Comparison of ENCODE assay signal across 18 cellular contexts in genomic region chr15:80885180-80885579, GRCh38.
DNase-seq lines count a peak whose midpoint lies in the region; ATAC-seq, FAIRE-seq and TF ChIP-seq lines count a peak whose summit lies in the region.
"Had no signal": no experiment of that assay in that cellular context is flagged by ENCODE, and none has a peak within 500 bp of the region (broad histone marks: within the 10 kb centered on the region; RNA-seq: fewer than 3 reads in every experiment).

No MANE protein-coding gene starts in this region.

- no peak overlapping the region for H3K4me3 ChIP-seq in heart right ventricle
- H3K4me3 ChIP-seq in bronchial epithelial cell (ENCODE audit: low read depth, low read length) = no peak overlapping the region
- no peak overlapping the region for H3K4me3 ChIP-seq in right cardiac atrium (ENCODE audit: low read length)
- H3K4me3 ChIP-seq in left lung = no peak overlapping the region
- no peak overlapping the region for H3K4me3 ChIP-seq in MM.1S (ENCODE audit: low read length)
- no peak overlapping the region for H3K4me3 ChIP-seq in brain microvascular endothelial cell (ENCODE audit: low read depth, low read length)
- H3K4me3 ChIP-seq: GM23248 had no signal

- peaks cover 0 to 14% (median 3%) of the 10 kb centered on the region in 9 donors for H3K4me1 ChIP-seq in heart right ventricle
- H3K4me1 ChIP-seq in right cardiac atrium (ENCODE audit: control insufficient read depth, insufficient read depth, low read length) = no peaks in the 10 kb centered on the region
- H3K4me1 ChIP-seq in left lung = no peaks in the 10 kb centered on the region
- no peaks in the 10 kb centered on the region for H3K4me1 ChIP-seq in MM.1S (ENCODE audit: low read length)

- peak; percentile 57 to 87 (median 77) for ATAC-seq in heart right ventricle
- ATAC-seq in Right ventricle myocardium inferior = no peak
- ATAC-seq in right cardiac atrium = peak; percentile 68 to 93
- ATAC-seq in left lung = no peak
- ATAC-seq: HCT116, HepG2 had no signal

- in situ Hi-C loops in brain microvascular endothelial cell (cut with HindIII; ENCODE audit: low pct_ligation_motif_present, low sequenced_read_pairs) = no loop called here

- H4K20me1 ChIP-seq in MM.1S (ENCODE audit: insufficient read depth, low read length) = no peaks in the 10 kb centered on the region

- H3K9me3 ChIP-seq in heart right ventricle = no peaks in the 10 kb centered on the region
- H3K9me3 ChIP-seq in right cardiac atrium (ENCODE audit: control insufficient read depth, low read length) = no peaks in the 10 kb centered on the region
- no peaks in the 10 kb centered on the region for H3K9me3 ChIP-seq in left lung
- H3K9me3 ChIP-seq in MM.1S (replicated peaks; ENCODE audit: insufficient read depth, low read length) = no peaks in the 10 kb centered on the region

- intact Hi-C loops in heart right ventricle (cut with DNase I) (no loop called here), Right ventricle myocardium inferior (cut with DNase I) (no loop called here), right cardiac atrium (cut with DNase I) (no loop called here), left lung (cut with DNase I) (no loop called here)

- H3K36me3 ChIP-seq in heart right ventricle (no peaks in the 10 kb centered on the region), bronchial epithelial cell (ENCODE audit: control insufficient read depth, insufficient read depth, low read length) (no peaks in the 10 kb centered on the region), left lung (no peaks in the 10 kb centered on the region), MM.1S (replicated peaks; ENCODE audit: insufficient read depth, low read length) (no peaks in the 10 kb centered on the region), brain microvascular endothelial cell (replicated peaks) (no peaks in the 10 kb centered on the region)

- no peaks in the 10 kb centered on the region for H3K9me2 ChIP-seq in MM.1S (replicated peaks; ENCODE audit: insufficient read depth, low read length)

- no peak overlapping the region for H2AFZ ChIP-seq in MM.1S (ENCODE audit: low read length)
- H2AFZ ChIP-seq: GM23248 had no signal

- H3K27ac ChIP-seq in heart right ventricle = no peak overlapping the region
- no peak overlapping the region for H3K27ac ChIP-seq in right cardiac atrium (ENCODE audit: low read length)
- no peak overlapping the region for H3K27ac ChIP-seq in left lung
- no peak overlapping the region for H3K27ac ChIP-seq in MM.1S (ENCODE audit: low read length)
- no peak overlapping the region for H3K27ac ChIP-seq in brain microvascular endothelial cell
- H3K27ac ChIP-seq: GM23248 had no signal

- H3K4me2 ChIP-seq in MM.1S (ENCODE audit: low read depth, low read length) = no peak overlapping the region

- peak; percentile 40 for FAIRE-seq in bronchial epithelial cell (lab: Jason Lieb, UNC)
- FAIRE-seq: H54, HepG2, HTR-8/SVneo had no signal

- no peaks in the 10 kb centered on the region for H3K79me2 ChIP-seq in MM.1S (ENCODE audit: low read length)

- H3F3A ChIP-seq in MM.1S (ENCODE audit: insufficient read depth, low read length) = no peaks in the 10 kb centered on the region

- H3K9ac ChIP-seq in MM.1S (ENCODE audit: low read length) = no peak overlapping the region
- H3K9ac ChIP-seq: GM23248 had no signal

- H3K27me3 ChIP-seq in heart right ventricle (no peaks in the 10 kb centered on the region), bronchial epithelial cell (ENCODE audit: control insufficient read depth, insufficient read depth, low read length) (no peaks in the 10 kb centered on the region), right cardiac atrium (ENCODE audit: control insufficient read depth, insufficient read depth) (no peaks in the 10 kb centered on the region), left lung (no peaks in the 10 kb centered on the region), MM.1S (replicated peaks; ENCODE audit: insufficient read depth, low read length) (no peaks in the 10 kb centered on the region), brain microvascular endothelial cell (replicated peaks) (no peaks in the 10 kb centered on the region)

- TF ChIP-seq CTCF in heart right ventricle (IDR thresholded peaks at IDR 0.05) = no peak
- no peak for TF ChIP-seq CTCF in bronchial epithelial cell (IDR thresholded peaks at IDR 0.05; ENCODE audit: insufficient read depth, low read length, severe bottlenecking)
- no peak for TF ChIP-seq CTCF in left lung (IDR thresholded peaks at IDR 0.05)
- TF ChIP-seq CTCF in MM.1S (IDR thresholded peaks at IDR 0.05; ENCODE audit: low read length) = no peak
- no peak for TF ChIP-seq CTCF in brain microvascular endothelial cell (IDR thresholded peaks at IDR 0.05; ENCODE audit: low read depth, low read length, missing control alignments)

- WGBS in heart right ventricle, 2 donors = 64 to 71% methylated on average over 4 of the region's 4 CpGs
- WGBS in right cardiac atrium = 58% methylated on average over 4 of the region's 4 CpGs

- DNase-seq in heart right ventricle (peak in 1 of 2 donors; percentile 39), Right ventricle myocardium inferior (ENCODE audit: missing footprints) (no peak), bronchial epithelial cell (ENCODE audit: low read depth) (no peak), right cardiac atrium (no peak), left lung (no peak), MM.1S (no peak), brain microvascular endothelial cell (no peak)
- DNase-seq: 8988T; ACHN; C1 segment of cervical spinal cord; Calu3; CD4-positive, alpha-beta T cell; DMS 273 treated with DMSO at 0.1 percent for 48 hours; GM23248 had no signal

Comparison
In these comparisons a context has a peak if more than half of its experiments do, and no peak if none do; other contexts are left out.
1. ATAC-seq: peak in heart right ventricle (8 of 8) and right cardiac atrium (2 of 2); none in Right ventricle myocardium inferior (single experiment) and left lung (single experiment).